In the genomic region with DNA sequence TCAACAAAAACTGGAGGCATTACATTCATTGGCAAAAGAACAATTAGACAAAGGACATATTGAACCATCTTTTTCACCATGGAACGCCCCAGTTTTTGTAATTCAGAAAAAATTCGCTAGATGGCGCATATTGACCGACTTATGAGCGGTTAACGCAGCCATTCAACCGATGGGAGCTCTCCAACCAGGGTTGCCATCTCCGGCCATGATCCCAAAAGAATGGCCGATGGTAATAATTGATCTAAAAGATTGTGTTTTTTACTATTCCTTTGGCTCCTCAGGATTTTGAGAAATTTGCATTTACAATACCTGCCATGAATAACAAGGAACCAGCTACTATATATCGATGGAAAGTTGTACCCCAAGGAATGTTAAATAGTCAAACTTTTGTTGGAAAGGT, we compare ENCODE assay signal across 8 cellular contexts. TPM values are rescaled to one million over a fixed set of nuclear protein-coding genes. Genes with fewer than 3 reads are reported as not detected.
DNase-seq lines count a peak whose midpoint lies in the region; ATAC-seq and TF ChIP-seq lines count a peak whose summit lies in the region.

No MANE protein-coding gene starts in this region.

- peaks cover 17 to 29% (median 23%) of the 10 kb centered on the region in 3 donors for H3K4me1 Mint-ChIP-seq in naive B cell

- H3K27ac ChIP-seq in tibial nerve: no peak overlapping the region

- H3K4me3 ChIP-seq in BE2C (ENCODE audit: low read depth, low read length) (no peak overlapping the region), tibial nerve (no peak overlapping the region)

- DNase-seq in BE2C (peak; percentile 36), GM20000 (ENCODE audit: low spot score) (peak; percentile 81), NCI-H748 (lab: John Stamatoyannopoulos, UW; ENCODE audit: unreplicated experiment) (peak; percentile 88), erythroblast (lab: John Stamatoyannopoulos, UW) (peak; percentile 67 to 83), naive B cell (peak; percentile 66), tibial nerve (ENCODE audit: low spot score in 2 of 2) (peak in 1 of 2 donors; percentile 89)
- peak; percentile 24 for DNase-seq in activated CD8-positive, alpha-beta memory T cell treated with anti-CD3 and anti-CD28 coated beads, Interleukin-2, amount 50 U/mL, for 24 hours (ENCODE audit: extremely low read depth)

- H3K27me3 Mint-ChIP-seq in naive B cell: peaks cover 30 to 47% (median 44%) of the 10 kb centered on the region in 3 donors

- ATAC-seq in naive B cell (ENCODE audit: low read depth in 2 of 2) (peak; percentile 34 to 43), HG02870 (IDR thresholded peaks at IDR 0.05; ENCODE audit: unreplicated experiment) (no peak)

- peak overlapping the region in 1 of 8 donors; percentile 25 for H3K4me3 Mint-ChIP-seq in naive B cell

- WGBS in tibial nerve, 2 donors: 4 to 9% methylated on average over 10 of the region's 10 CpGs

- TF ChIP-seq POLR2A in erythroblast (IDR thresholded peaks at IDR 0.05; ENCODE audit: low read length): no peak
- no peak for TF ChIP-seq POLR2A in tibial nerve (IDR thresholded peaks at IDR 0.05)

- H3K27ac Mint-ChIP-seq in naive B cell: peak overlapping the region in 3 of 6 donors; percentile 79 to 85 (median 84)

- peak; percentile 58 for TF ChIP-seq CTCF in BE2C (IDR thresholded peaks at IDR 0.05; ENCODE audit: low read depth, low read length)
- TF ChIP-seq CTCF in GM20000 (IDR thresholded peaks at IDR 0.05; ENCODE audit: extremely low read depth, missing control alignments): peak; percentile 57
- TF ChIP-seq CTCF in tibial nerve (IDR thresholded peaks at IDR 0.05): peak; percentile 60 to 80 (median 77)

- H3K9me3 Mint-ChIP-seq in naive B cell: no peaks in the 10 kb centered on the region

- H3K27me3 ChIP-seq in BE2C (peaks cover 37% of the 10 kb centered on the region), tibial nerve (peaks cover 0 to 74% of the 10 kb centered on the region in 2 donors)

- no peaks in the 10 kb centered on the region for H3K4me1 ChIP-seq in BE2C
- peaks cover 0 to 30% (median 3%) of the 10 kb centered on the region in 4 donors for H3K4me1 ChIP-seq in tibial nerve

- no peaks in the 10 kb centered on the region for H3K9me3 ChIP-seq in BE2C
- no peaks in the 10 kb centered on the region for H3K9me3 ChIP-seq in tibial nerve

- H3K36me3 ChIP-seq in BE2C (no peaks in the 10 kb centered on the region), tibial nerve (no peaks in the 10 kb centered on the region)

- TF ChIP-seq EP300 in tibial nerve (IDR thresholded peaks at IDR 0.05): no peak

- no peaks in the 10 kb centered on the region for H3K36me3 Mint-ChIP-seq in naive B cell

RNA-seq across cellular contexts. Expression of a gene that starts 21.4 kb away (rescaled TPM):
- 0.25 TPM for polyA plus RNA-seq in BE2C (2012; ENCODE audit: insufficient read depth, insufficient read length, low read depth)
- not detected for polyA plus RNA-seq in naive B cell (ENCODE audit: low read depth in 6 of 6)
- 10 to 100 TPM in 2 of 4 donors, 1 to 10 TPM in 2; 3.8 to 22.8 (median 9.3) TPM for total RNA-seq in tibial nerve

RNA-seq across cellular contexts. Expression of a gene that starts 27.2 kb away (rescaled TPM):
- 1.0 TPM for polyA plus RNA-seq in BE2C (2012; ENCODE audit: insufficient read depth, insufficient read length, low read depth)
- 1 to 10 TPM in 2 of 6 donors, under 1 TPM in 2, not detected in 2; 0.45 to 2.4 (median 1.1) TPM for polyA plus RNA-seq in naive B cell (ENCODE audit: low read depth in 6 of 6)
- total RNA-seq in tibial nerve: not detected

RNA-seq across cellular contexts. Expression of a gene that starts 57.9 kb away (rescaled TPM):
- polyA plus RNA-seq in BE2C (2012; ENCODE audit: insufficient read depth, insufficient read length, low read depth): not detected
- polyA plus RNA-seq in naive B cell (ENCODE audit: low read depth in 6 of 6): not detected
- total RNA-seq in tibial nerve: under 1 TPM in 1 of 4 donors, not detected in 3; 0.30 TPM

RNA-seq across cellular contexts. Expression of a gene that starts 58.0 kb away (rescaled TPM):
- polyA plus RNA-seq in BE2C (2012; ENCODE audit: insufficient read depth, insufficient read length, low read depth): not detected
- not detected for polyA plus RNA-seq in naive B cell (ENCODE audit: low read depth in 6 of 6)
- not detected for total RNA-seq in tibial nerve
